Comparison of ENCODE assay signal across 22 cellular contexts in genomic region chr3:131224886-131225550, GRCh38.
A peak's percentile ranks its signal among the peaks of the same experiment; 100 is the strongest.
DNase-seq lines count a peak whose midpoint lies in the region; ATAC-seq, FAIRE-seq and TF ChIP-seq lines count a peak whose summit lies in the region.
"Had no signal": no experiment of that assay in that cellular context is flagged by ENCODE, and none has a peak within 500 bp of the region (broad histone marks: within the 10 kb centered on the region; RNA-seq: fewer than 3 reads in every experiment).

No MANE protein-coding gene starts in this region.

- POLR2A ChIA-PET in PC-3 (lab: Charles Lee; ENCODE audit: unreplicated experiment), result no interaction called here

- H3K27me3 ChIP-seq in PC-3 (ENCODE audit: low read length), result no peaks in the 10 kb centered on the region
- H3K27me3 ChIP-seq: esophagus muscularis mucosa, right lobe of liver, stomach, tibial artery had no signal

- H3K4me2 ChIP-seq in PC-3 (ENCODE audit: low read length), result no peak overlapping the region

- H3K4me1 ChIP-seq in PC-3 (ENCODE audit: insufficient read depth, low read length), result no peaks in the 10 kb centered on the region
- H3K4me1 ChIP-seq: esophagus muscularis mucosa, right lobe of liver, stomach, tibial artery had no signal

- in situ Hi-C loops in KBM-7 (cut with MboI; ENCODE audit: low pct_unique_long_range_greater_than_20kb, low sequenced_read_pairs), result no loop called here

- no peak overlapping the region for H3K9ac ChIP-seq in PC-3 (ENCODE audit: low read length)

- H3K27ac ChIP-seq in PC-3 (ENCODE audit: low read length), result no peak overlapping the region
- H3K27ac ChIP-seq: esophagus muscularis mucosa, right lobe of liver, stomach, tibial artery had no signal

- no peaks in the 10 kb centered on the region for H3K36me3 ChIP-seq in PC-3 (ENCODE audit: low read depth, low read length)
- H3K36me3 ChIP-seq: right lobe of liver, tibial artery had no signal

- H3K4me3 ChIP-seq in PC-3 (ENCODE audit: low read length), result no peak overlapping the region
- H3K4me3 ChIP-seq in choroid plexus epithelial cell (ENCODE audit: low read depth, low read length), result no peak overlapping the region
- no peak overlapping the region for H3K4me3 ChIP-seq in skeletal muscle cell (ENCODE audit: low read depth, low read length)
- H3K4me3 ChIP-seq: esophagus muscularis mucosa, mucosa of descending colon, right lobe of liver, stomach, tibial artery had no signal

- no peak overlapping the region for H2AFZ ChIP-seq in PC-3 (ENCODE audit: low read length)

- no peak for DNase-seq in H54 (ENCODE audit: insufficient read length, low spot score)
- peak; percentile 5 for DNase-seq in PC-3
- peak; percentile 61 for DNase-seq in choroid plexus epithelial cell (ENCODE audit: low read depth)
- peak; percentile 43 for DNase-seq in skeletal muscle cell (ENCODE audit: low read depth)
- no peak for DNase-seq in KBM-7
- no peak for DNase-seq in T-helper 17 cell
- DNase-seq: activated B cell treated with CpG ODN at 0.5 μM for 24 hours; activated CD4-positive, alpha-beta memory T cell treated with anti-CD3 and anti-CD28 coated beads for 36 hours; effector memory CD4-positive, alpha-beta T cell; islet precursor cell; mucosa of descending colon; NCI-H1694; NCI-H748 treated with DMSO at 0.1 percent for 48 hours; right lobe of liver; stomach; tibial artery had no signal

- no peak for ATAC-seq in PC-3
- ATAC-seq in HG02678 (IDR thresholded peaks at IDR 0.05; ENCODE audit: unreplicated experiment), result no peak
- no peak for ATAC-seq in T-helper 17 cell
- ATAC-seq: mucosa of descending colon, right lobe of liver, Right ventricle myocardium inferior had no signal

- no peaks in the 10 kb centered on the region for H3K27me3 Mint-ChIP-seq in T-helper 17 cell
- H3K27me3 Mint-ChIP-seq: activated CD4-positive, alpha-beta memory T cell treated with anti-CD3 and anti-CD28 coated beads for 36 hours; activated naive CD8-positive, alpha-beta T cell had no signal

- no peaks in the 10 kb centered on the region for H3K9me2 ChIP-seq in PC-3 (replicated peaks; ENCODE audit: low read length)

- TF ChIP-seq POLR2A in H54 (IDR thresholded peaks at IDR 0.05; ENCODE audit: low read depth, low read length), result no peak

- intact Hi-C loops in PC-3 (cut with micrococcal nuclease), result loop anchor here (10.0 kb wide), 1 partner anchor 190 kb away; no protein-coding TSS in a partner anchor

- CTCF ChIA-PET in PC-3 (lab: Charles Lee), result no interaction called here

- no peak overlapping the region for H3K4me3 Mint-ChIP-seq in T-helper 17 cell
- H3K4me3 Mint-ChIP-seq: activated B cell treated with CpG ODN at 0.5 μM for 24 hours; activated CD4-positive, alpha-beta memory T cell treated with anti-CD3 and anti-CD28 coated beads for 36 hours; activated naive CD8-positive, alpha-beta T cell; nephron had no signal

- H3K36me3 Mint-ChIP-seq in T-helper 17 cell (ENCODE audit: low read depth), result peaks cover 2% of the 10 kb centered on the region
- H3K36me3 Mint-ChIP-seq: activated CD4-positive, alpha-beta memory T cell treated with anti-CD3 and anti-CD28 coated beads for 36 hours; activated naive CD8-positive, alpha-beta T cell had no signal

- peaks cover 2% of the 10 kb centered on the region for H3K4me1 Mint-ChIP-seq in T-helper 17 cell
- H3K4me1 Mint-ChIP-seq: activated B cell treated with CpG ODN at 0.5 μM for 24 hours, nephron had no signal

- no peaks in the 10 kb centered on the region for H3K9me3 ChIP-seq in PC-3 (ENCODE audit: low read length)
- no peaks in the 10 kb centered on the region for H3K9me3 ChIP-seq in T-helper 17 cell (ENCODE audit: control insufficient read depth, low read length, poor library complexity, severe bottlenecking)
- H3K9me3 ChIP-seq: esophagus muscularis mucosa, mucosa of descending colon, right lobe of liver, stomach, tibial artery had no signal

- no peaks in the 10 kb centered on the region for H3K79me2 ChIP-seq in PC-3 (ENCODE audit: low read length)

- H4K20me1 ChIP-seq in PC-3 (ENCODE audit: low read length), result no peaks in the 10 kb centered on the region

- peak; percentile 87 for FAIRE-seq in H54 (lab: Jason Lieb, UNC)
- FAIRE-seq: D721Med had no signal

- TF ChIP-seq CTCF in PC-3 (conservative IDR thresholded peaks at IDR 0.05; ENCODE audit: low read depth, low read length) (no peak), choroid plexus epithelial cell (conservative IDR thresholded peaks at IDR 0.05; ENCODE audit: low read depth, low read length) (no peak)

- H3F3A ChIP-seq in PC-3 (ENCODE audit: low read length, unreplicated experiment), result no peaks in the 10 kb centered on the region

- no TSS peak for BruUV-seq in PC-3 (replicated peaks; lab: Mats Ljungman, UMichigan)

- H3K27ac Mint-ChIP-seq in T-helper 17 cell, result no peak overlapping the region
- H3K27ac Mint-ChIP-seq: activated B cell treated with CpG ODN at 0.5 μM for 24 hours; activated CD4-positive, alpha-beta memory T cell treated with anti-CD3 and anti-CD28 coated beads for 36 hours; activated naive CD8-positive, alpha-beta T cell; nephron had no signal

Comparison
In these comparisons a context has a peak if more than half of its experiments do, and no peak if none do; other contexts are left out.
1. DNase-seq: peak in PC-3 (single experiment), choroid plexus epithelial cell (single experiment) and skeletal muscle cell (single experiment); none in H54 (single experiment), KBM-7 (single experiment) and T-helper 17 cell (0 of 3).